1 cellular context compared by ENCODE assay signal in the genomic region with DNA sequence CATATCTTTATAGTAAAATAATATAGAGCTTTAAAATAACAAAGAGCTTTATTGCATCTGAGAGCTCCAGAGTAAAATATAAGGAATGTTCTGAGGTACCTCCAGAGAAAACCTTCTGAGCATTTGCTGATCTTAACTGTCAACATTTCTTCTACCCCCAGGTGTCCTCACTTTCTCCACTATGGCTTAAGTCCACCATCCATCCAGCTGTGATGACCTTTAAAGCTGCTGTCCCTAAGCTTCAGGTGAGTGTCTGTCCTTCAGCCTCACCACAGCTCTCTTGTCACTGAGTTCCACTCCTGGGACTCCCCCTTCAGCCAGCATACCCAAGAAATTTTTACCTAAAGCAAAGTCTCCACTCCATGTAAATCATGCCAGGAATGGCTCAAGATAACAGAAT.
TF ChIP-seq lines count a peak whose summit lies in the region.

No MANE protein-coding gene starts in this region.

TF ChIP-seq in HepG2, 621 proteins besides CTCF, POLR2A, EP300 and RAD21 (continued from another document):
- TF ChIP-seq, protein P1, sequence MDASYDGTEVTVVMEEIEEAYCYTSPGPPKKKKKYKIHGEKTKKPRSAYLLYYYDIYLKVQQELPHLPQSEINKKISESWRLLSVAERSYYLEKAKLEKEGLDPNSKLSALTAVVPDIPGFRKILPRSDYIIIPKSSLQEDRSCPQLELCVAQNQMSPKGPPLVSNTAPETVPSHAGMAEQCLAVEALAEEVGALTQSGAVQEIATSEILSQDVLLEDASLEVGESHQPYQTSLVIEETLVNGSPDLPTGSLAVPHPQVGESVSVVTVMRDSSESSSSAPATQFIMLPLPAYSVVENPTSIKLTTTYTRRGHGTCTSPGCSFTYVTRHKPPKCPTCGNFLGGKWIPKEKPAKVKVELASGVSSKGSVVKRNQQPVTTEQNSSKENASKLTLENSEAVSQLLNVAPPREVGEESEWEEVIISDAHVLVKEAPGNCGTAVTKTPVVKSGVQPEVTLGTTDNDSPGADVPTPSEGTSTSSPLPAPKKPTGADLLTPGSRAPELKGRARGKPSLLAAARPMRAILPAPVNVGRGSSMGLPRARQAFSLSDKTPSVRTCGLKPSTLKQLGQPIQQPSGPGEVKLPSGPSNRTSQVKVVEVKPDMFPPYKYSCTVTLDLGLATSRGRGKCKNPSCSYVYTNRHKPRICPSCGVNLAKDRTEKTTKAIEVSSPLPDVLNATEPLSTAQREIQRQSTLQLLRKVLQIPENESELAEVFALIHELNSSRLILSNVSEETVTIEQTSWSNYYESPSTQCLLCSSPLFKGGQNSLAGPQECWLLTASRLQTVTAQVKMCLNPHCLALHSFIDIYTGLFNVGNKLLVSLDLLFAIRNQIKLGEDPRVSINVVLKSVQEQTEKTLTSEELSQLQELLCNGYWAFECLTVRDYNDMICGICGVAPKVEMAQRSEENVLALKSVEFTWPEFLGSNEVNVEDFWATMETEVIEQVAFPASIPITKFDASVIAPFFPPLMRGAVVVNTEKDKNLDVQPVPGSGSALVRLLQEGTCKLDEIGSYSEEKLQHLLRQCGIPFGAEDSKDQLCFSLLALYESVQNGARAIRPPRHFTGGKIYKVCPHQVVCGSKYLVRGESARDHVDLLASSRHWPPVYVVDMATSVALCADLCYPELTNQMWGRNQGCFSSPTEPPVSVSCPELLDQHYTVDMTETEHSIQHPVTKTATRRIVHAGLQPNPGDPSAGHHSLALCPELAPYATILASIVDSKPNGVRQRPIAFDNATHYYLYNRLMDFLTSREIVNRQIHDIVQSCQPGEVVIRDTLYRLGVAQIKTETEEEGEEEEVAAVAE (CRISPR knock-in tag; IDR thresholded peaks at IDR 0.05; ENCODE audit: borderline replicate concordance), result no peak
